8 cellular contexts compared by ENCODE assay signal in the genomic region with DNA sequence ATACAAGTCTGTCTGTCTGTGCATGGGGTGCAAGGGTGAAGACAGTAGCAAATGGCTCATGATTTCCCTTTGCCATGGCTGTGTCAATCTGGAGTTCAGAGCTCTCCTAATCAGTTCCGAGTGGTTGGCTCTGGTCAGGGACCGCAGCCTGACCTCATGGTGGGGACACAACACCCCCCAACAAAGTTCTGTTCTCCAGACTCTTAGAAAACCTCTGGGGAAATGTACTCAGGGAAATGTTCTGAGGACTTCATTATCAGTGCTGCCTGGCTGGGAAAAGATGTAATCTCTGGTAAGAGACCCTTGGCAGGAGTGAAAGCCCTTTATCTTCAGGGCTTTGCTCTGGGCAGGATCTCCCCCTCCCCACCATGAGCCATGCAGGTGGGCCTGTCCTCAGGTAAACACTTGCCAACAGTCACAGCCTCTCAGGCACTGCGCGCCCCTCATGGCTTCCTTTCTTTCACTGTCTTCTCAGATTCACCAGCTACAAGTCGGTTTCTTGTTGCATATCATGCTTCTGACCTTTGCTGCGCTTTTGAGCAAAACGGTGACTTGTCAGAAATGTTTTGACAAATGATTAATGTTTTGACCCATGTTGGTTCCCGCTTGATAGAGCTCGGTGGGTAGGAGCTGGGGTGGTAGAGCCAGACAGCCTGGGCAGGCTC.
A peak's percentile ranks its signal among the peaks of the same experiment; 100 is the strongest.
DNase-seq lines count a peak whose midpoint lies in the region; ATAC-seq, FAIRE-seq and TF ChIP-seq lines count a peak whose summit lies in the region.

No MANE protein-coding gene starts in this region.

- DNase-seq in GM12891 (ENCODE audit: insufficient read length, low spot score), result no peak
- DNase-seq in activated CD4-positive, alpha-beta T cell treated with anti-CD3 and anti-CD28 coated beads, Interleukin-2, amount 50 U/mL, for 24 hours (ENCODE audit: low read depth in 1 of 2, low spot score in 1 of 2), result peak; percentile 20 to 41
- peak; percentile 28 for DNase-seq in naive B cell
- no peak for DNase-seq in NCI-H187 (lab: John Stamatoyannopoulos, UW)
- DNase-seq in effector CD4-positive, alpha-beta T cell, result no peak
- no peak for DNase-seq in NCI-H2227 (lab: John Stamatoyannopoulos, UW; ENCODE audit: unreplicated experiment)
- no peak for DNase-seq in NCI-H2081 (lab: John Stamatoyannopoulos, UW)

- H3K27ac Mint-ChIP-seq in naive B cell, result peak overlapping the region; percentile 89 to 99 (median 98)

- no peaks in the 10 kb centered on the region for H3K27me3 Mint-ChIP-seq in naive B cell

- peak; percentile 45; the same call in 1 of the 2 replicates for TF ChIP-seq POLR2A in GM12891 (IDR thresholded peaks at IDR 0.05; ENCODE audit: low read depth, low read length)

- peaks cover 0 to 5% (median 0%) of the 10 kb centered on the region in 7 donors for H3K9me3 Mint-ChIP-seq in naive B cell

- H3K4me3 Mint-ChIP-seq in naive B cell, result peak overlapping the region; percentile 79 to 94 (median 88)

- peaks cover 60 to 93% (median 85%) of the 10 kb centered on the region in 3 donors for H3K4me1 Mint-ChIP-seq in naive B cell

- peaks cover 14 to 26% of the 10 kb centered on the region in 2 donors for H3K36me3 Mint-ChIP-seq in naive B cell

- ATAC-seq in HG02852 (IDR thresholded peaks at IDR 0.05; ENCODE audit: unreplicated experiment) (peak; percentile 11), naive B cell (ENCODE audit: low read depth in 2 of 2) (peak; percentile 3 to 10)

- peak; percentile 76 for FAIRE-seq in GM12891 (lab: Jason Lieb, UNC)

TF ChIP-seq in GM12891, 5 proteins besides CTCF, POLR2A, EP300 and RAD21:
- TF ChIP-seq SPI1 (IDR thresholded peaks at IDR 0.05; ENCODE audit: low read depth, low read length) (no peak), POLR2AphosphoS5 (IDR thresholded peaks at IDR 0.05; ENCODE audit: low read depth, low read length) (0 out of 2 replicates have a peak, but pooled peaks have one; percentile 65)

Comparison
In these comparisons a context has a peak if more than half of its experiments do, and no peak if none do; other contexts are left out.
1. DNase-seq: peak in activated CD4-positive, alpha-beta T cell treated with anti-CD3 and anti-CD28 coated beads, Interleukin-2, amount 50 U/mL, for 24 hours (2 of 2) and naive B cell (single experiment); none in GM12891 (single experiment), NCI-H187 (0 of 2), effector CD4-positive, alpha-beta T cell (single experiment), NCI-H2227 (single experiment) and NCI-H2081 (0 of 2).